ENCODE assay signal across 11 cellular contexts in the genomic region with DNA sequence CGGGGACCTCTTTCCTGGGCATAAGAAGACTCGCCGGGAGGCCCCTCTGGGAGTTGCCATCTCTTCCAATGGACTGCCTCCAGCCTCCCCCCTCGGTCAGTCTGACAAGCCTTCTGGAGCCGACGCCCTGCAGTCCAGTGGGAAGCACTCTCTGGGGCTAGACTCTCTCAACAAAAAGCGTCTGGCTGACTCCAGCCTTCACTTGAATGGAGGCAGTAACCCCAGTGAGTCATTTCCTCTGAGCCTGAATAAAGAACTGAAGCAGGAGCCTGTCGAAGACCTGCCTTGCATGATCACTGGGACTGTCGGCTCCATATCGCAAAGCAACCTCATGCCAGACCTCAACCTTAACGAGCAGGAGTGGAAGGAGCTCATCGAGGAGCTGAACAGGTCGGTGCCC. TPM values are rescaled to one million over a fixed set of nuclear protein-coding genes. Genes with fewer than 3 reads are reported as not detected.
DNase-seq lines count a peak whose midpoint lies in the region; ATAC-seq and TF ChIP-seq lines count a peak whose summit lies in the region.
"Had no signal": no experiment of that assay in that cellular context is flagged by ENCODE, and none has a peak within 500 bp of the region (broad histone marks: within the 10 kb centered on the region; RNA-seq: fewer than 3 reads in every experiment).

No MANE protein-coding gene starts in this region.

- intact Hi-C loops in right cardiac atrium (cut with DNase I) = loop anchor here in 1 of 4 donors (10.0 kb wide), 1 partner anchor 99 kb away; no protein-coding TSS in a partner anchor
- intact Hi-C loops in CD4-positive, alpha-beta memory T cell (cut with micrococcal nuclease) = no loop called here

- no peak for TF ChIP-seq CTCF in upper lobe of left lung (IDR thresholded peaks at IDR 0.05)

- H3K4me1 ChIP-seq in right cardiac atrium (ENCODE audit: control insufficient read depth, insufficient read depth, low read length) (peaks cover 14% of the 10 kb centered on the region), upper lobe of left lung (peaks cover 47 to 63% (median 55%) of the 10 kb centered on the region in 4 donors)
- H3K4me1 ChIP-seq in CD4-positive, alpha-beta memory T cell (ENCODE audit: insufficient read depth, low read length) = peaks cover 30% of the 10 kb centered on the region

- H3K4me3 ChIP-seq in right cardiac atrium (ENCODE audit: low read length) = no peak overlapping the region
- no peak overlapping the region for H3K4me3 ChIP-seq in upper lobe of left lung
- no peak overlapping the region for H3K4me3 ChIP-seq in CD4-positive, alpha-beta memory T cell (ENCODE audit: low read length in 2 of 2)

- no peak for DNase-seq in activated T-cell treated with anti-CD3 and anti-CD28 coated beads, Interleukin-2, amount 50 U/mL, for 24 hours
- no peak for DNase-seq in activated T-cell treated with anti-CD3 and anti-CD28 coated beads, Interleukin-2, amount 50 U/mL, for 72 hours
- peak; percentile 41 for DNase-seq in amniotic stem cell (lab: John Stamatoyannopoulos, UW)
- peak; percentile 82 to 87 (median 84) for DNase-seq in right cardiac atrium
- no peak for DNase-seq in upper lobe of left lung
- no peak for DNase-seq in CD4-positive, alpha-beta memory T cell

- CTCF ChIA-PET in CD4-positive, alpha-beta memory T cell (lab: Charles Lee; ENCODE audit: partially characterized antibody) = interaction anchor here (1.3 to 5.7 kb wide), 2 partner anchors 31 to 36 kb away, joined by 4 to 53 read pairs; a partner anchor contains a TSS

- H3K27ac Mint-ChIP-seq in activated T-cell treated with anti-CD3 and anti-CD28 coated beads, Interleukin-2, amount 50 U/mL, for 24 hours = peak overlapping the region; percentile 80
- H3K27ac Mint-ChIP-seq in activated T-cell treated with anti-CD3 and anti-CD28 coated beads, Interleukin-2, amount 50 U/mL, for 72 hours = no peak overlapping the region
- no peak overlapping the region for H3K27ac Mint-ChIP-seq in CD4-positive, alpha-beta memory T cell

- H3K27me3 Mint-ChIP-seq in activated T-cell treated with anti-CD3 and anti-CD28 coated beads, Interleukin-2, amount 50 U/mL, for 24 hours = no peaks in the 10 kb centered on the region
- no peaks in the 10 kb centered on the region for H3K27me3 Mint-ChIP-seq in activated T-cell treated with anti-CD3 and anti-CD28 coated beads, Interleukin-2, amount 50 U/mL, for 72 hours (ENCODE audit: low read depth)
- H3K27me3 Mint-ChIP-seq in CD4-positive, alpha-beta memory T cell = no peaks in the 10 kb centered on the region

- peaks cover 58% of the 10 kb centered on the region for H3K36me3 Mint-ChIP-seq in activated T-cell treated with anti-CD3 and anti-CD28 coated beads, Interleukin-2, amount 50 U/mL, for 24 hours (ENCODE audit: low read depth)
- peaks cover 5 to 21% of the 10 kb centered on the region in 2 donors for H3K36me3 Mint-ChIP-seq in activated T-cell treated with anti-CD3 and anti-CD28 coated beads, Interleukin-2, amount 50 U/mL, for 72 hours (ENCODE audit: insufficient read depth in 2 of 2)
- peaks cover 25 to 48% of the 10 kb centered on the region in 2 donors for H3K36me3 Mint-ChIP-seq in CD4-positive, alpha-beta memory T cell

- H3K36me3 ChIP-seq in upper lobe of left lung = peaks cover 22 to 49% (median 34%) of the 10 kb centered on the region in 4 donors
- H3K36me3 ChIP-seq in CD4-positive, alpha-beta memory T cell (ENCODE audit: insufficient read depth, low read length) = peaks cover 42% of the 10 kb centered on the region

- ATAC-seq in activated T-cell treated with anti-CD3 and anti-CD28 coated beads, Interleukin-2, amount 50 U/mL, for 72 hours (replicated peaks in 1 of 2) = no peak
- ATAC-seq in right cardiac atrium = peak; percentile 82 to 92
- ATAC-seq in upper lobe of left lung (ENCODE audit: low FRiP score in 2 of 2) = peak in 1 of 2 donors; percentile 83
- ATAC-seq in HG02763 (IDR thresholded peaks at IDR 0.05; ENCODE audit: unreplicated experiment) = no peak
- no peak for ATAC-seq in HG03378 (IDR thresholded peaks at IDR 0.05; ENCODE audit: unreplicated experiment)
- ATAC-seq: HCT116 had no signal

- POLR2A ChIA-PET in CD4-positive, alpha-beta memory T cell (lab: Charles Lee; ENCODE audit: partially characterized antibody) = no interaction called here

- H3K27ac ChIP-seq in right cardiac atrium (ENCODE audit: low read length) = peak overlapping the region; percentile 60
- H3K27ac ChIP-seq in upper lobe of left lung = peak overlapping the region; percentile 15 to 77 (median 52)
- H3K27ac ChIP-seq in CD4-positive, alpha-beta memory T cell (ENCODE audit: low read depth, low read length) = no peak overlapping the region
- H3K27ac ChIP-seq: C4-2B had no signal

- H3K9me3 ChIP-seq in right cardiac atrium (ENCODE audit: control insufficient read depth, low read length) = no peaks in the 10 kb centered on the region
- no peaks in the 10 kb centered on the region for H3K9me3 ChIP-seq in upper lobe of left lung
- no peaks in the 10 kb centered on the region for H3K9me3 ChIP-seq in CD4-positive, alpha-beta memory T cell (ENCODE audit: control insufficient read depth in 1 of 2, low read length in 2 of 2)

- H3K4me3 Mint-ChIP-seq in activated T-cell treated with anti-CD3 and anti-CD28 coated beads, Interleukin-2, amount 50 U/mL, for 24 hours = no peak overlapping the region
- peak overlapping the region in 1 of 2 donors; percentile 11 for H3K4me3 Mint-ChIP-seq in activated T-cell treated with anti-CD3 and anti-CD28 coated beads, Interleukin-2, amount 50 U/mL, for 72 hours
- no peak overlapping the region for H3K4me3 Mint-ChIP-seq in CD4-positive, alpha-beta memory T cell

- H3K9me3 Mint-ChIP-seq in activated T-cell treated with anti-CD3 and anti-CD28 coated beads, Interleukin-2, amount 50 U/mL, for 24 hours = no peaks in the 10 kb centered on the region
- H3K9me3 Mint-ChIP-seq in activated T-cell treated with anti-CD3 and anti-CD28 coated beads, Interleukin-2, amount 50 U/mL, for 72 hours = no peaks in the 10 kb centered on the region
- no peaks in the 10 kb centered on the region for H3K9me3 Mint-ChIP-seq in CD4-positive, alpha-beta memory T cell

- no peak for TF ChIP-seq POLR2A in upper lobe of left lung (IDR thresholded peaks at IDR 0.05)

- H3K27me3 ChIP-seq in right cardiac atrium (ENCODE audit: control insufficient read depth, insufficient read depth) (no peaks in the 10 kb centered on the region), upper lobe of left lung (no peaks in the 10 kb centered on the region)
- no peaks in the 10 kb centered on the region for H3K27me3 ChIP-seq in CD4-positive, alpha-beta memory T cell (ENCODE audit: insufficient read depth, low read length)

- H3K4me1 Mint-ChIP-seq in activated T-cell treated with anti-CD3 and anti-CD28 coated beads, Interleukin-2, amount 50 U/mL, for 24 hours (ENCODE audit: low read depth) = peaks cover 76% of the 10 kb centered on the region
- H3K4me1 Mint-ChIP-seq in activated T-cell treated with anti-CD3 and anti-CD28 coated beads, Interleukin-2, amount 50 U/mL, for 72 hours (ENCODE audit: low read depth) = peaks cover 72% of the 10 kb centered on the region
- peaks cover 21 to 52% (median 32%) of the 10 kb centered on the region in 4 donors for H3K4me1 Mint-ChIP-seq in CD4-positive, alpha-beta memory T cell

- 31% methylated on average over 13 of the region's 13 CpGs for WGBS in right cardiac atrium
- WGBS in upper lobe of left lung, 2 donors = 49 to 59% methylated on average over 10 to 13 of the region's 13 CpGs

- no peak for TF ChIP-seq EP300 in upper lobe of left lung (IDR thresholded peaks at IDR 0.05)

RNA-seq across cellular contexts. Expression of a gene that starts 28.4 kb away (rescaled TPM):
- 1 to 10 TPM; 1.5 TPM for total RNA-seq in activated T-cell treated with anti-CD3 and anti-CD28 coated beads, Interleukin-2, amount 50 U/mL, for 72 hours
- total RNA-seq in right cardiac atrium (10 to 100 TPM; 17.3 to 24.3 (median 22.6) TPM), upper lobe of left lung (10 to 100 TPM in 5 of 6 donors, 1 to 10 TPM in 1; 6.7 to 33.1 (median 21.3) TPM)
- 18.6 TPM for polyA plus RNA-seq in right cardiac atrium
- 1 to 10 TPM; 5.1 to 8.1 TPM for total RNA-seq in CD4-positive, alpha-beta memory T cell
- polyA plus RNA-seq in CD4-positive, alpha-beta memory T cell = 1 to 10 TPM; 4.2 to 9.4 TPM
- total RNA-seq: SK-MEL-5 had no signal

RNA-seq across cellular contexts. Expression of a gene that starts 32.8 kb away (rescaled TPM):
- 10 to 100 TPM; 26.9 to 28.0 TPM for total RNA-seq in activated T-cell treated with anti-CD3 and anti-CD28 coated beads, Interleukin-2, amount 50 U/mL, for 72 hours
- total RNA-seq in right cardiac atrium = 10 to 100 TPM; 13.4 to 15.6 (median 14.6) TPM
- 9.1 TPM for polyA plus RNA-seq in right cardiac atrium
- 10 to 100 TPM; 22.5 to 59.7 (median 26.7) TPM for total RNA-seq in upper lobe of left lung
- total RNA-seq in CD4-positive, alpha-beta memory T cell = 10 to 100 TPM; 52.4 to 56.5 TPM
- 10 to 100 TPM in 1 of 2 donors, 1 to 10 TPM in 1; 1.5 to 10.9 TPM for polyA plus RNA-seq in CD4-positive, alpha-beta memory T cell

RNA-seq across cellular contexts. Expression of a gene that starts 41.3 kb away (rescaled TPM):
- 100 to 1,000 TPM; 101 to 108 TPM for total RNA-seq in activated T-cell treated with anti-CD3 and anti-CD28 coated beads, Interleukin-2, amount 50 U/mL, for 72 hours
- total RNA-seq in right cardiac atrium = 10 to 100 TPM; 71.8 to 82.2 (median 80.9) TPM
- polyA plus RNA-seq in right cardiac atrium = 56.7 TPM
- total RNA-seq in upper lobe of left lung = 100 to 1,000 TPM; 107 to 266 (median 158) TPM
- 100 to 1,000 TPM; 119 to 121 TPM for total RNA-seq in CD4-positive, alpha-beta memory T cell
- 10 to 100 TPM in 1 of 2 donors, 1 to 10 TPM in 1; 8.3 to 24.3 TPM for polyA plus RNA-seq in CD4-positive, alpha-beta memory T cell

RNA-seq across cellular contexts. Expression of a gene that starts 55.3 kb away (rescaled TPM):
- 100 to 1,000 TPM; 213 to 226 TPM for total RNA-seq in activated T-cell treated with anti-CD3 and anti-CD28 coated beads, Interleukin-2, amount 50 U/mL, for 72 hours
- total RNA-seq in right cardiac atrium (100 to 1,000 TPM; 307 to 406 (median 370) TPM), upper lobe of left lung (100 to 1,000 TPM; 390 to 666 (median 574) TPM)
- 257 TPM for polyA plus RNA-seq in right cardiac atrium
- 100 to 1,000 TPM; 300 to 303 TPM for total RNA-seq in CD4-positive, alpha-beta memory T cell
- polyA plus RNA-seq in CD4-positive, alpha-beta memory T cell = 100 to 1,000 TPM; 188 to 212 TPM

Comparison
In these comparisons a context has a peak if more than half of its experiments do, and no peak if none do; other contexts are left out.
1. DNase-seq: peak in amniotic stem cell (single experiment) and right cardiac atrium (3 of 3); none in activated T-cell treated with anti-CD3 and anti-CD28 coated beads, Interleukin-2, amount 50 U/mL, for 24 hours (single experiment), activated T-cell treated with anti-CD3 and anti-CD28 coated beads, Interleukin-2, amount 50 U/mL, for 72 hours (0 of 2), upper lobe of left lung (0 of 2) and CD4-positive, alpha-beta memory T cell (0 of 5).
2. ATAC-seq: peak in right cardiac atrium (2 of 2); none in activated T-cell treated with anti-CD3 and anti-CD28 coated beads, Interleukin-2, amount 50 U/mL, for 72 hours (0 of 2), HG02763 (single experiment) and HG03378 (single experiment).